In the genomic region with DNA sequence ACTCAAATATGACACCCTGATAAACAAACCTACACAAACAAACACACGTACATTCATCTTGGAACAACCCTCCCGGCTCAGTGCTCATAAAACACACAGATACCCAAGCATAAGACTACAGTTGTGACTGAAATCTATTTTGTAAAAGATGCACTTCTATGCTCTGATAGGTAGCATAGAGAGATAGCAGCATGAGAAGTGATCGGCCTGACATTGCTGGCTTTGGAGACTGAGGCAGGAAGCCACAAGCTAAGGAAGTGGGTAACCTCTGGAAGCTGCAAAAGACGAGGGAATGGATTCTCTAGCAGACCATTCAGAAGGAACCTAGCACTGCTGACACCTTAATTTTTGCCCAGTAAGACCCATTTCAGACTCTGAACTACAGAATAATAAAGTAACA, we compare ENCODE assay signal across 1 cellular context.
TF ChIP-seq lines count a peak whose summit lies in the region.

No MANE protein-coding gene starts in this region.

TF ChIP-seq in K562, 482 proteins besides CTCF, POLR2A, EP300 and RAD21:
- TF ChIP-seq MCM7 (IDR thresholded peaks at IDR 0.05) (no peak), FOSL1 (tag; conservative IDR thresholded peaks at IDR 0.05) (no peak), SIN3A (IDR thresholded peaks at IDR 0.05; ENCODE audit: borderline replicate concordance in 2 of 2, control insufficient read depth in 1 of 2, low read depth in 2 of 2, low read length in 2 of 2) (no peak), ATF7 (IDR thresholded peaks at IDR 0.05) (no peak), E2F3 (CRISPR knock-in tag; IDR thresholded peaks at IDR 0.05) (no peak), NFYB (IDR thresholded peaks at IDR 0.05; ENCODE audit: extremely low read depth, insufficient read length) (no peak), ZNF785 (CRISPR knock-in tag; IDR thresholded peaks at IDR 0.05) (no peak), PRPF4 (IDR thresholded peaks at IDR 0.05; ENCODE audit: insufficient read depth, low read depth, low read length, poor library complexity, severe bottlenecking) (no peak), ZNF197 (CRISPR knock-in tag; IDR thresholded peaks at IDR 0.05; ENCODE audit: low read depth) (no peak), E2F4 (CRISPR knock-in tag; IDR thresholded peaks at IDR 0.05; ENCODE audit: low read depth) (no peak), SPI1 (IDR thresholded peaks at IDR 0.05; ENCODE audit: borderline replicate concordance, low read depth, low read length) (no peak)
- TF ChIP-seq, protein P1, sequence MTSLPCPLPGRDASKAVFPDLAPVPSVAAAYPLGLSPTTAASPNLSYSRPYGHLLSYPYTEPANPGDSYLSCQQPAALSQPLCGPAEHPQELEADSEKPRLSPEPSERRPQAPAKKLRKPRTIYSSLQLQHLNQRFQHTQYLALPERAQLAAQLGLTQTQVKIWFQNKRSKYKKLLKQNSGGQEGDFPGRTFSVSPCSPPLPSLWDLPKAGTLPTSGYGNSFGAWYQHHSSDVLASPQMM (CRISPR knock-in tag; IDR thresholded peaks at IDR 0.05), result no peak
- TF ChIP-seq, protein P2, sequence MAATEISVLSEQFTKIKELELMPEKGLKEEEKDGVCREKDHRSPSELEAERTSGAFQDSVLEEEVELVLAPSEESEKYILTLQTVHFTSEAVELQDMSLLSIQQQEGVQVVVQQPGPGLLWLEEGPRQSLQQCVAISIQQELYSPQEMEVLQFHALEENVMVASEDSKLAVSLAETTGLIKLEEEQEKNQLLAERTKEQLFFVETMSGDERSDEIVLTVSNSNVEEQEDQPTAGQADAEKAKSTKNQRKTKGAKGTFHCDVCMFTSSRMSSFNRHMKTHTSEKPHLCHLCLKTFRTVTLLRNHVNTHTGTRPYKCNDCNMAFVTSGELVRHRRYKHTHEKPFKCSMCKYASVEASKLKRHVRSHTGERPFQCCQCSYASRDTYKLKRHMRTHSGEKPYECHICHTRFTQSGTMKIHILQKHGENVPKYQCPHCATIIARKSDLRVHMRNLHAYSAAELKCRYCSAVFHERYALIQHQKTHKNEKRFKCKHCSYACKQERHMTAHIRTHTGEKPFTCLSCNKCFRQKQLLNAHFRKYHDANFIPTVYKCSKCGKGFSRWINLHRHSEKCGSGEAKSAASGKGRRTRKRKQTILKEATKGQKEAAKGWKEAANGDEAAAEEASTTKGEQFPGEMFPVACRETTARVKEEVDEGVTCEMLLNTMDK (IDR thresholded peaks at IDR 0.05; ENCODE audit: borderline replicate concordance, insufficient read depth, low read depth, low read length, poor library complexity, severe bottlenecking), result no peak
